Comparison of ENCODE assay signal across 8 cellular contexts in the genomic region with DNA sequence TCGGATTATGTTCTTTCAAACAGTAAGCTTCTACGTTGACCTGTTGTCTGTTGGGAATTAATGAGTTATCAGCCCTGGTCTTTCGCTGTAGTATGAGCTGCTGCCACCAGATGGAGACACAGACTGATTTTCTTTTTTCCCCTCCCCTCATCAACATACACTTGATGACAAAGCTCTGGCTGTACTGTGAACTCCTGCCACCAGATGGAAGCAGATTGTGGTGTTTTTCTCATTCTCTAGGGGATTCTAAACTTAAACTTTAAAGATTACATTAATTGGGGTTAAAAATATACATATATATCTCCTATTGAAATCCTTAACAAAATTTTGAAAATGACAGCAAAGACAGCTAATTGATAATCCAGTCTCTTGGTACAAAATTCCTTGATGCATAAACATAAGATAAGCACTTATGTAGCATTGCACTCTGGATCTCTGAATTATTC. TPM values are rescaled to one million over a fixed set of nuclear protein-coding genes. Genes with fewer than 3 reads are reported as not detected.
A peak's percentile ranks its signal among the peaks of the same experiment; 100 is the strongest.
DNase-seq lines count a peak whose midpoint lies in the region; TF ChIP-seq lines count a peak whose summit lies in the region.

No MANE protein-coding gene starts in this region.

- no peak overlapping the region for H3K4ac ChIP-seq in H9 (ENCODE audit: low read depth, low read length)

- H2AK5ac ChIP-seq in H9 (ENCODE audit: insufficient read length, low read length) = no peak overlapping the region

- no peak overlapping the region for H3K18ac ChIP-seq in H9 (ENCODE audit: insufficient read length, low read depth, low read length)

- H4K20me1 ChIP-seq in H9 (ENCODE audit: control insufficient read depth, insufficient read depth, insufficient read length) (no peaks in the 10 kb centered on the region), Loucy (ENCODE audit: insufficient read depth, low read length, poor library complexity, severe bottlenecking) (no peaks in the 10 kb centered on the region)

- H4K8ac ChIP-seq in H9 (replicated peaks; ENCODE audit: insufficient read length, low read depth, low read length) = no peak overlapping the region

- H3K9ac ChIP-seq in H9 (ENCODE audit: extremely low read depth, insufficient read length, low read length) = no peak overlapping the region
- H3K9ac ChIP-seq in Loucy (ENCODE audit: low read depth, low read length, poor library complexity, severe bottlenecking) = no peak overlapping the region

- H2BK15ac ChIP-seq in H9 (ENCODE audit: low read depth, low read length) = no peak overlapping the region

- no peaks in the 10 kb centered on the region for H3K23me2 ChIP-seq in H9 (ENCODE audit: insufficient read length, low read depth, low read length, poor library complexity, severe bottlenecking)

- no peaks in the 10 kb centered on the region for H3K79me1 ChIP-seq in H9 (ENCODE audit: insufficient read depth, low read depth, low read length, poor library complexity, severe bottlenecking)

- H3K4me3 ChIP-seq in Loucy (ENCODE audit: low read length, poor library complexity, severe bottlenecking) = no peak overlapping the region

- TF ChIP-seq CTCF in H9 (conservative IDR thresholded peaks at IDR 0.05) (peak; percentile 98), Loucy (conservative IDR thresholded peaks at IDR 0.05; ENCODE audit: low read length) (peak; percentile 76), type B pancreatic cell (conservative IDR thresholded peaks at IDR 0.05) (peak; percentile 99)

- H3K27me3 ChIP-seq in H9 (ENCODE audit: insufficient read depth, low read length) (no peaks in the 10 kb centered on the region), Loucy (ENCODE audit: insufficient read depth, low read length, poor library complexity, severe bottlenecking) (no peaks in the 10 kb centered on the region)

- H3K56ac ChIP-seq in H9 (ENCODE audit: insufficient read length, low read depth, low read length) = no peak overlapping the region

- H4K5ac ChIP-seq in H9 (ENCODE audit: insufficient read length, low read depth, low read length) = no peak overlapping the region

- no peaks in the 10 kb centered on the region for H3K27me3 Mint-ChIP-seq in H9 (ENCODE audit: low read depth)
- H3K27me3 Mint-ChIP-seq in type B pancreatic cell = no peaks in the 10 kb centered on the region

- H3K9me3 Mint-ChIP-seq in H9 = peaks cover 0 to 25% of the 10 kb centered on the region in 2 experiments; a peak in 3 of 5 replicates
- H3K9me3 Mint-ChIP-seq in type B pancreatic cell = no peaks in the 10 kb centered on the region

- peak; percentile 75 for DNase-seq in GM03348 (ENCODE audit: low spot score)
- DNase-seq in H9 = peak; percentile 61
- peak; percentile 69 for DNase-seq in RPMI7951 (ENCODE audit: low read depth)
- peak; percentile 6 to 38 for DNase-seq in activated T-helper 1 cell treated with anti-CD3 and anti-CD28 coated beads, Interleukin-2, amount 50 U/mL, for 16 hours (ENCODE audit: low read depth in 1 of 2, low spot score in 1 of 2)
- DNase-seq in fibroblast of the conjunctiva (ENCODE audit: low read depth) = peak; percentile 67
- peak; percentile 29 for DNase-seq in occipital lobe (lab: John Stamatoyannopoulos, UW)
- DNase-seq in type B pancreatic cell (ENCODE audit: extremely low spot score, unreplicated experiment) = no peak

- no peaks in the 10 kb centered on the region for H3K9me2 ChIP-seq in Loucy (replicated peaks; ENCODE audit: low read depth, low read length)

- no peak overlapping the region for H4K91ac ChIP-seq in H9 (ENCODE audit: insufficient read length, low read depth, low read length)

- no peak overlapping the region for H2BK12ac ChIP-seq in H9 (ENCODE audit: insufficient read length, low read depth, low read length)

- H2AFZ ChIP-seq in H9 (ENCODE audit: low read length) (no peak overlapping the region), Loucy (ENCODE audit: low read length) (no peak overlapping the region)

- H3K27ac ChIP-seq in H9 (ENCODE audit: insufficient read length, low read depth, low read length) = no peak overlapping the region

- H3K36me3 Mint-ChIP-seq in H9 (ENCODE audit: insufficient read depth in 1 of 3, low read depth in 3 of 3) = peaks cover 24 to 84% (median 64%) of the 10 kb centered on the region in 3 experiments; a peak in 6 of 7 replicates
- peaks cover 25% of the 10 kb centered on the region for H3K36me3 Mint-ChIP-seq in type B pancreatic cell

- no peak overlapping the region for H3K23ac ChIP-seq in H9 (ENCODE audit: insufficient read length, low read depth, low read length)

- no peak overlapping the region for H3K4me3 Mint-ChIP-seq in H9
- peak overlapping the region; percentile 12 for H3K4me3 Mint-ChIP-seq in type B pancreatic cell

- H3K27ac Mint-ChIP-seq in H9 (no peak overlapping the region), type B pancreatic cell (peak overlapping the region; percentile 68)

- H3K9me3 ChIP-seq in H9 (ENCODE audit: control insufficient read depth, low read depth, low read length) (no peaks in the 10 kb centered on the region), Loucy (ENCODE audit: insufficient read depth, low read depth, low read length) (no peaks in the 10 kb centered on the region)

- no peak overlapping the region for H2BK20ac ChIP-seq in H9 (ENCODE audit: low read depth, low read length, poor library complexity, severe bottlenecking)

- H3K79me2 ChIP-seq in H9 (ENCODE audit: insufficient read depth, low read length) (no peaks in the 10 kb centered on the region; the same call in 1 of the 2 replicates), Loucy (ENCODE audit: insufficient read depth, low read length) (no peaks in the 10 kb centered on the region)

- no peak overlapping the region for H3T11ph ChIP-seq in H9 (ENCODE audit: low read length)

- no peaks in the 10 kb centered on the region; a peak in 2 of 4 replicates for H3K4me1 Mint-ChIP-seq in H9
- H3K4me1 Mint-ChIP-seq in type B pancreatic cell (ENCODE audit: unreplicated experiment) = peaks cover 7% of the 10 kb centered on the region

- WGBS in H9 (ENCODE audit: extremely low coverage, insufficient read length, low lambda C conversion rate) = no CpG with 5 or more reads among the region's 3 CpGs

- no peaks in the 10 kb centered on the region for H3F3A ChIP-seq in Loucy (ENCODE audit: low read depth)

- H3K4me2 ChIP-seq in H9 (ENCODE audit: insufficient read depth, insufficient read length, low read length) = no peak overlapping the region
- H3K4me2 ChIP-seq in Loucy (ENCODE audit: low read depth, low read length, poor library complexity, severe bottlenecking) = no peak overlapping the region

- no peak overlapping the region for H3K14ac ChIP-seq in H9 (ENCODE audit: insufficient read depth, low read length)

- peaks cover 32% of the 10 kb centered on the region; the same call in 1 of the 2 replicates for H3K36me3 ChIP-seq in Loucy (ENCODE audit: insufficient read depth, low read length)

- no peaks in the 10 kb centered on the region for H3K4me1 ChIP-seq in H9 (ENCODE audit: insufficient read depth, low read length)
- H3K4me1 ChIP-seq in Loucy (ENCODE audit: insufficient read depth, low read length, poor library complexity, severe bottlenecking) = no peaks in the 10 kb centered on the region

- H2BK5ac ChIP-seq in H9 (ENCODE audit: insufficient read length, low read length) = no peak overlapping the region

- no peak overlapping the region for H2BK120ac ChIP-seq in H9 (ENCODE audit: low read depth, low read length, poor library complexity, severe bottlenecking)

RNA-seq across cellular contexts. Expression of a gene that starts 44.8 kb away (rescaled TPM):
- total RNA-seq in H9 (2021) (411 and 415 TPM in 2 replicates), occipital lobe (174 TPM), type B pancreatic cell (ENCODE audit: low replicate concordance) (138 and 277 TPM in 2 replicates)
- total RNA-seq in RPMI7951 (2014; rRNA removed; shearing (Covaris generic)) = 225 and 246 TPM in 2 replicates

RNA-seq across cellular contexts. Expression of a gene that starts 46.8 kb away (rescaled TPM):
- total RNA-seq in H9 (2021) (0.11 and 0.15 TPM in 2 replicates), occipital lobe (1.7 TPM), type B pancreatic cell (ENCODE audit: low replicate concordance) (1.6 and 5.7 TPM in 2 replicates)
- total RNA-seq in RPMI7951 (2014; rRNA removed; shearing (Covaris generic)) = 0.78 and 0.84 TPM in 2 replicates
